Comparison of ENCODE assay signal across 1 cellular context in genomic region chr7:106112118-106112971, GRCh38.
TF ChIP-seq lines count a peak whose summit lies in the region.

SYPL1 (minus strand) TSS chr7:106112312; CDS start chr7:106112208, 104 bp downstream.

TF ChIP-seq in HepG2, 621 proteins besides CTCF, POLR2A, EP300 and RAD21 (continued from another document and continues in another):
- TF ChIP-seq NFAT5 (CRISPR knock-in tag; IDR thresholded peaks at IDR 0.05) (no peak), PCBP1 (IDR thresholded peaks at IDR 0.05; ENCODE audit: borderline replicate concordance, low read depth, low read length) (no peak), PLRG1 (conservative IDR thresholded peaks at IDR 0.05) (no peak), TAF1 (CRISPR knock-in tag; IDR thresholded peaks at IDR 0.05) (peak; percentile 83), PITX1 (CRISPR knock-in tag; IDR thresholded peaks at IDR 0.05) (no peak), TEF (CRISPR knock-in tag; IDR thresholded peaks at IDR 0.05) (no peak), CBX5 (CRISPR knock-in tag; IDR thresholded peaks at IDR 0.05; ENCODE audit: borderline replicate concordance) (no peak), MYNN (CRISPR knock-in tag; IDR thresholded peaks at IDR 0.05; ENCODE audit: low read depth) (no peak), KDM5A (IDR thresholded peaks at IDR 0.05; ENCODE audit: borderline replicate concordance, low read length) (no peak), ZNF747 (CRISPR knock-in tag; IDR thresholded peaks at IDR 0.05; ENCODE audit: borderline replicate concordance) (no peak), PREB (CRISPR knock-in tag; IDR thresholded peaks at IDR 0.05) (no peak), SAP130 (CRISPR knock-in tag; IDR thresholded peaks at IDR 0.05; ENCODE audit: low read depth) (peak; percentile 39; the same call in 1 of the 2 replicates), SRSF4 (IDR thresholded peaks at IDR 0.05; ENCODE audit: low read depth, low read length, poor library complexity, severe bottlenecking) (no peak), ZNF572 (CRISPR knock-in tag; IDR thresholded peaks at IDR 0.05) (no peak), ZSCAN21 (CRISPR knock-in tag; IDR thresholded peaks at IDR 0.05; ENCODE audit: borderline replicate concordance) (peak; percentile 63; the same call in 1 of the 2 replicates), ZGPAT (CRISPR knock-in tag; IDR thresholded peaks at IDR 0.05) (peak; percentile 78), ZNF670 (CRISPR knock-in tag; IDR thresholded peaks at IDR 0.05; ENCODE audit: borderline replicate concordance) (0 out of 2 replicates have a peak, but pooled peaks have one; percentile 56), ZNF772 (CRISPR knock-in tag; IDR thresholded peaks at IDR 0.05) (peak; percentile 29; the same call in 1 of the 2 replicates), ZNF34 (CRISPR knock-in tag; IDR thresholded peaks at IDR 0.05; ENCODE audit: borderline replicate concordance) (no peak; the same call in 1 of the 2 replicates), ZMAT3 (CRISPR knock-in tag; conservative IDR thresholded peaks at IDR 0.05) (0 out of 2 replicates have a peak, but pooled peaks have one; percentile 17), RELA (CRISPR knock-in tag; IDR thresholded peaks at IDR 0.05) (no peak), ZNF12 (CRISPR knock-in tag; IDR thresholded peaks at IDR 0.05) (no peak), ZNF333 (CRISPR knock-in tag; IDR thresholded peaks at IDR 0.05; ENCODE audit: borderline replicate concordance) (0 out of 2 replicates have a peak, but pooled peaks have one; percentile 22), EHMT2 (IDR thresholded peaks at IDR 0.05; ENCODE audit: borderline replicate concordance, low read depth, low read length) (no peak), SMAD9 (CRISPR knock-in tag; IDR thresholded peaks at IDR 0.05) (no peak), DNMT3B (CRISPR knock-in tag; conservative IDR thresholded peaks at IDR 0.05) (no peak), AGO1 (IDR thresholded peaks at IDR 0.05; ENCODE audit: low read depth, low read length, poor library complexity, severe bottlenecking) (peak; percentile 28), ZNF225 (CRISPR knock-in tag; IDR thresholded peaks at IDR 0.05) (peak; percentile 67; the same call in 1 of the 2 replicates), IRX3 (CRISPR knock-in tag; IDR thresholded peaks at IDR 0.05; ENCODE audit: borderline replicate concordance, low read depth) (no peak; the same call in 1 of the 2 replicates), ZNF276 (CRISPR knock-in tag; IDR thresholded peaks at IDR 0.05; ENCODE audit: low read depth) (no peak; the same call in 1 of the 2 replicates), ELF1 (CRISPR knock-in tag; IDR thresholded peaks at IDR 0.05) (peak; percentile 33; the same call in 1 of the 2 replicates), FOSL1 (CRISPR knock-in tag; IDR thresholded peaks at IDR 0.05; ENCODE audit: borderline replicate concordance) (no peak), ZNF570 (CRISPR knock-in tag; IDR thresholded peaks at IDR 0.05; ENCODE audit: borderline replicate concordance) (no peak), KAT2B (IDR thresholded peaks at IDR 0.05; ENCODE audit: borderline replicate concordance, low read depth, low read length) (no peak), THYN1 (CRISPR knock-in tag; IDR thresholded peaks at IDR 0.05; ENCODE audit: borderline replicate concordance, low read depth) (no peak)
- TF ChIP-seq, protein P1, sequence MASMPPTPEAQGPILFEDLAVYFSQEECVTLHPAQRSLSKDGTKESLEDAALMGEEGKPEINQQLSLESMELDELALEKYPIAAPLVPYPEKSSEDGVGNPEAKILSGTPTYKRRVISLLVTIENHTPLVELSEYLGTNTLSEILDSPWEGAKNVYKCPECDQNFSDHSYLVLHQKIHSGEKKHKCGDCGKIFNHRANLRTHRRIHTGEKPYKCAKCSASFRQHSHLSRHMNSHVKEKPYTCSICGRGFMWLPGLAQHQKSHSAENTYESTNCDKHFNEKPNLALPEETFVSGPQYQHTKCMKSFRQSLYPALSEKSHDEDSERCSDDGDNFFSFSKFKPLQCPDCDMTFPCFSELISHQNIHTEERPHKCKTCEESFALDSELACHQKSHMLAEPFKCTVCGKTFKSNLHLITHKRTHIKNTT (CRISPR knock-in tag; IDR thresholded peaks at IDR 0.05), result no peak
- TF ChIP-seq, protein P2, sequence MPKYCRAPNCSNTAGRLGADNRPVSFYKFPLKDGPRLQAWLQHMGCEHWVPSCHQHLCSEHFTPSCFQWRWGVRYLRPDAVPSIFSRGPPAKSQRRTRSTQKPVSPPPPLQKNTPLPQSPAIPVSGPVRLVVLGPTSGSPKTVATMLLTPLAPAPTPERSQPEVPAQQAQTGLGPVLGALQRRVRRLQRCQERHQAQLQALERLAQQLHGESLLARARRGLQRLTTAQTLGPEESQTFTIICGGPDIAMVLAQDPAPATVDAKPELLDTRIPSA (CRISPR knock-in tag; IDR thresholded peaks at IDR 0.05; ENCODE audit: borderline replicate concordance), result no peak
- TF ChIP-seq, protein P3, sequence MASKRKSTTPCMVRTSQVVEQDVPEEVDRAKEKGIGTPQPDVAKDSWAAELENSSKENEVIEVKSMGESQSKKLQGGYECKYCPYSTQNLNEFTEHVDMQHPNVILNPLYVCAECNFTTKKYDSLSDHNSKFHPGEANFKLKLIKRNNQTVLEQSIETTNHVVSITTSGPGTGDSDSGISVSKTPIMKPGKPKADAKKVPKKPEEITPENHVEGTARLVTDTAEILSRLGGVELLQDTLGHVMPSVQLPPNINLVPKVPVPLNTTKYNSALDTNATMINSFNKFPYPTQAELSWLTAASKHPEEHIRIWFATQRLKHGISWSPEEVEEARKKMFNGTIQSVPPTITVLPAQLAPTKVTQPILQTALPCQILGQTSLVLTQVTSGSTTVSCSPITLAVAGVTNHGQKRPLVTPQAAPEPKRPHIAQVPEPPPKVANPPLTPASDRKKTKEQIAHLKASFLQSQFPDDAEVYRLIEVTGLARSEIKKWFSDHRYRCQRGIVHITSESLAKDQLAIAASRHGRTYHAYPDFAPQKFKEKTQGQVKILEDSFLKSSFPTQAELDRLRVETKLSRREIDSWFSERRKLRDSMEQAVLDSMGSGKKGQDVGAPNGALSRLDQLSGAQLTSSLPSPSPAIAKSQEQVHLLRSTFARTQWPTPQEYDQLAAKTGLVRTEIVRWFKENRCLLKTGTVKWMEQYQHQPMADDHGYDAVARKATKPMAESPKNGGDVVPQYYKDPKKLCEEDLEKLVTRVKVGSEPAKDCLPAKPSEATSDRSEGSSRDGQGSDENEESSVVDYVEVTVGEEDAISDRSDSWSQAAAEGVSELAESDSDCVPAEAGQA (IDR thresholded peaks at IDR 0.05; ENCODE audit: low read depth), result no peak
- TF ChIP-seq, protein P3 (CRISPR knock-in tag; IDR thresholded peaks at IDR 0.05; ENCODE audit: borderline replicate concordance), result no peak; the same call in 1 of the 2 replicates
- TF ChIP-seq, protein P4, sequence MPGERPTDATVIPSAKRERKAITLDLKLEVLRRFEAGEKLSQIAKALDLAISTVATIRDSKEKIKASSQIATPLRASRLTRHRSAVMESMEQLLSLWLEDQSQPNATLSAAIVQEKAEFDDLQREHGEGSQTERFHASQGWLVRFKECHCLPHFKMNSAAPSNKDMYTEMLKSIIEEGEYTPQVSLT (CRISPR knock-in tag; IDR thresholded peaks at IDR 0.05; ENCODE audit: borderline replicate concordance, low read depth), result no peak
- TF ChIP-seq, protein P5, sequence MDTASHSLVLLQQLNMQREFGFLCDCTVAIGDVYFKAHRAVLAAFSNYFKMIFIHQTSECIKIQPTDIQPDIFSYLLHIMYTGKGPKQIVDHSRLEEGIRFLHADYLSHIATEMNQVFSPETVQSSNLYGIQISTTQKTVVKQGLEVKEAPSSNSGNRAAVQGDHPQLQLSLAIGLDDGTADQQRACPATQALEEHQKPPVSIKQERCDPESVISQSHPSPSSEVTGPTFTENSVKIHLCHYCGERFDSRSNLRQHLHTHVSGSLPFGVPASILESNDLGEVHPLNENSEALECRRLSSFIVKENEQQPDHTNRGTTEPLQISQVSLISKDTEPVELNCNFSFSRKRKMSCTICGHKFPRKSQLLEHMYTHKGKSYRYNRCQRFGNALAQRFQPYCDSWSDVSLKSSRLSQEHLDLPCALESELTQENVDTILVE (CRISPR knock-in tag; IDR thresholded peaks at IDR 0.05), result peak; percentile 50; the same call in 1 of the 2 replicates
